In genomic region chr10:17006631-17007161, GRCh38 we compare ENCODE assay signal across 15 cellular contexts.
DNase-seq lines count a peak whose midpoint lies in the region; ATAC-seq and TF ChIP-seq lines count a peak whose summit lies in the region.
"Had no signal": no experiment of that assay in that cellular context is flagged by ENCODE, and none has a peak within 500 bp of the region (broad histone marks: within the 10 kb centered on the region; RNA-seq: fewer than 3 reads in every experiment).

No MANE protein-coding gene starts in this region.

- peaks cover 7% of the 10 kb centered on the region for H3K36me3 Mint-ChIP-seq in activated naive CD4-positive, alpha-beta T cell treated with anti-CD3 and anti-CD28 coated beads, Interleukin-2, amount 10 ng/mL, durations not matched to agents 7 days and 5 days
- peaks cover 8% of the 10 kb centered on the region for H3K36me3 Mint-ChIP-seq in activated T-helper 17 cell treated with anti-CD3 and anti-CD28 coated beads, Interleukin-2, amount 50 U/mL, for 72 hours (ENCODE audit: low read depth)

- peaks cover 12 to 48% of the 10 kb centered on the region in 2 donors for H3K4me1 ChIP-seq in ascending aorta
- H3K4me1 ChIP-seq in left ventricle myocardium inferior, result peaks cover 73% of the 10 kb centered on the region
- H3K4me1 ChIP-seq in gastrocnemius medialis, result peaks cover 6 to 8% of the 10 kb centered on the region in 2 donors

- peaks cover 8% of the 10 kb centered on the region for H3K9me3 Mint-ChIP-seq in activated naive CD4-positive, alpha-beta T cell treated with anti-CD3 and anti-CD28 coated beads, Interleukin-2, amount 10 ng/mL, durations not matched to agents 7 days and 5 days
- peaks cover 4% of the 10 kb centered on the region for H3K9me3 Mint-ChIP-seq in activated T-helper 17 cell treated with anti-CD3 and anti-CD28 coated beads, Interleukin-2, amount 50 U/mL, for 72 hours
- H3K9me3 Mint-ChIP-seq: activated B cell treated with CpG ODN at 0.5 μM for 24 hours; dendritic cell treated with granulocyte-macrophage colony-stimulating factor and Interleukin-4, amounts not matched to agents 40 ng/mL and 50 ng/mL, for 4 days had no signal

- DNase-seq in ELR (ENCODE audit: low read depth), result peak; percentile 49
- DNase-seq in ascending aorta (ENCODE audit: low spot score in 2 of 2), result no peak
- no peak for DNase-seq in left ventricle myocardium inferior
- DNase-seq in gastrocnemius medialis, result no peak
- DNase-seq in omental fat pad (ENCODE audit: low spot score), result no peak
- no peak for DNase-seq in activated naive CD4-positive, alpha-beta T cell treated with anti-CD3 and anti-CD28 coated beads, Interleukin-2, amount 10 ng/mL, durations not matched to agents 7 days and 5 days
- DNase-seq: activated B cell treated with CpG ODN at 0.5 μM for 24 hours, hippocampal formation, naive B cell, NCI-H1694, RPMI8226 had no signal

- in situ Hi-C loops in gastrocnemius medialis (cut with MboI; ENCODE audit: low sequenced_read_pairs in 4 of 4), result no loop called here

- CTCF ChIA-PET in activated naive CD4-positive, alpha-beta T cell treated with anti-CD3 and anti-CD28 coated beads, Interleukin-2, amount 10 ng/mL, durations not matched to agents 7 days and 5 days (lab: Charles Lee), result no interaction called here

- TF ChIP-seq POLR2A in gastrocnemius medialis (IDR thresholded peaks at IDR 0.05), result no peak

- H3K27ac ChIP-seq in ascending aorta, result peak overlapping the region; percentile 30
- peak overlapping the region; percentile 86 for H3K27ac ChIP-seq in left ventricle myocardium inferior (replicated peaks)
- H3K27ac ChIP-seq in gastrocnemius medialis, result peak overlapping the region in 3 of 4 donors; percentile 24 to 56 (median 33)
- H3K27ac ChIP-seq: BLaER1 treated with 17β-estradiol and CSF1 and Interleukin-3, amounts not matched to agents 10 nM and 100 nM had no signal

- peaks cover 54% of the 10 kb centered on the region for H3K4me1 Mint-ChIP-seq in activated naive CD4-positive, alpha-beta T cell treated with anti-CD3 and anti-CD28 coated beads, Interleukin-2, amount 10 ng/mL, durations not matched to agents 7 days and 5 days
- H3K4me1 Mint-ChIP-seq in activated T-helper 17 cell treated with anti-CD3 and anti-CD28 coated beads, Interleukin-2, amount 50 U/mL, for 72 hours, result peaks cover 23% of the 10 kb centered on the region
- H3K4me1 Mint-ChIP-seq: activated B cell treated with CpG ODN at 0.5 μM for 24 hours, naive B cell had no signal

- H3K27ac Mint-ChIP-seq in activated naive CD4-positive, alpha-beta T cell treated with anti-CD3 and anti-CD28 coated beads, Interleukin-2, amount 10 ng/mL, durations not matched to agents 7 days and 5 days, result no peak overlapping the region
- H3K27ac Mint-ChIP-seq in activated T-helper 17 cell treated with anti-CD3 and anti-CD28 coated beads, Interleukin-2, amount 50 U/mL, for 72 hours, result no peak overlapping the region
- H3K27ac Mint-ChIP-seq: activated B cell treated with CpG ODN at 0.5 μM for 24 hours; dendritic cell treated with granulocyte-macrophage colony-stimulating factor and Interleukin-4, amounts not matched to agents 40 ng/mL and 50 ng/mL, for 4 days; naive B cell had no signal

- H3K27me3 ChIP-seq in ascending aorta (no peaks in the 10 kb centered on the region), left ventricle myocardium inferior (ENCODE audit: low read depth) (no peaks in the 10 kb centered on the region), gastrocnemius medialis (no peaks in the 10 kb centered on the region)
- H3K27me3 ChIP-seq: BLaER1 treated with 17β-estradiol and CSF1 and Interleukin-3, amounts not matched to agents 10 nM and 100 nM had no signal

- H3K4me3 ChIP-seq in ascending aorta, result no peak overlapping the region
- peak overlapping the region; percentile 9 for H3K4me3 ChIP-seq in left ventricle myocardium inferior
- H3K4me3 ChIP-seq in gastrocnemius medialis, result no peak overlapping the region
- H3K4me3 ChIP-seq: BLaER1 treated with 17β-estradiol and CSF1 and Interleukin-3, amounts not matched to agents 10 nM and 100 nM had no signal

- no peaks in the 10 kb centered on the region for H3K9me3 ChIP-seq in ascending aorta
- H3K9me3 ChIP-seq in left ventricle myocardium inferior (replicated peaks), result peaks cover 7% of the 10 kb centered on the region
- no peaks in the 10 kb centered on the region for H3K9me3 ChIP-seq in gastrocnemius medialis

- H3K36me3 ChIP-seq in ascending aorta (no peaks in the 10 kb centered on the region), left ventricle myocardium inferior (no peaks in the 10 kb centered on the region), gastrocnemius medialis (no peaks in the 10 kb centered on the region)
- H3K36me3 ChIP-seq: BLaER1 treated with 17β-estradiol and CSF1 and Interleukin-3, amounts not matched to agents 10 nM and 100 nM had no signal

- intact Hi-C loops in ascending aorta (cut with DNase I), result loop anchor here (2.0 kb wide), 1 partner anchor 16 kb away; no protein-coding TSS in a partner anchor
- intact Hi-C loops in left ventricle myocardium inferior (cut with micrococcal nuclease), result no loop called here
- intact Hi-C loops in gastrocnemius medialis (cut with DNase I; ENCODE audit: low total_unique reads), result no loop called here

- no peak for ATAC-seq in gastrocnemius medialis
- ATAC-seq in omental fat pad (ENCODE audit: low FRiP score), result no peak
- no peak for ATAC-seq in HG03457 (IDR thresholded peaks at IDR 0.05; ENCODE audit: unreplicated experiment)
- ATAC-seq in activated T-helper 17 cell treated with anti-CD3 and anti-CD28 coated beads, Interleukin-2, amount 50 U/mL, for 72 hours (replicated peaks), result no peak

- peaks cover 22% of the 10 kb centered on the region for H3K27me3 Mint-ChIP-seq in activated naive CD4-positive, alpha-beta T cell treated with anti-CD3 and anti-CD28 coated beads, Interleukin-2, amount 10 ng/mL, durations not matched to agents 7 days and 5 days
- peaks cover 6% of the 10 kb centered on the region for H3K27me3 Mint-ChIP-seq in activated T-helper 17 cell treated with anti-CD3 and anti-CD28 coated beads, Interleukin-2, amount 50 U/mL, for 72 hours

- TF ChIP-seq CTCF in ascending aorta (IDR thresholded peaks at IDR 0.05) (no peak), left ventricle myocardium inferior (IDR thresholded peaks at IDR 0.05; ENCODE audit: borderline replicate concordance) (no peak), gastrocnemius medialis (IDR thresholded peaks at IDR 0.05 in 4 of 5, conservative IDR thresholded peaks at IDR 0.05 in 1 of 5) (no peak), omental fat pad (IDR thresholded peaks at IDR 0.05) (no peak)

- no peak overlapping the region for H3K4me3 Mint-ChIP-seq in activated naive CD4-positive, alpha-beta T cell treated with anti-CD3 and anti-CD28 coated beads, Interleukin-2, amount 10 ng/mL, durations not matched to agents 7 days and 5 days
- H3K4me3 Mint-ChIP-seq in activated T-helper 17 cell treated with anti-CD3 and anti-CD28 coated beads, Interleukin-2, amount 50 U/mL, for 72 hours, result no peak overlapping the region
- H3K4me3 Mint-ChIP-seq: activated B cell treated with CpG ODN at 0.5 μM for 24 hours; dendritic cell treated with granulocyte-macrophage colony-stimulating factor and Interleukin-4, amounts not matched to agents 40 ng/mL and 50 ng/mL, for 4 days had no signal

Comparison
In these comparisons a context has a peak if more than half of its experiments do, and no peak if none do; other contexts are left out.
1. H3K27ac ChIP-seq: peak in every context shown above with its lines; median percentile 86 in left ventricle myocardium inferior; 33 in gastrocnemius medialis; 30 in ascending aorta.